ENCODE assay signal across 24 cellular contexts in genomic region chr15:45657769-45658545, GRCh38. TPM values are rescaled to one million over a fixed set of nuclear protein-coding genes. Genes with fewer than 3 reads are reported as not detected.
DNase-seq lines count a peak whose midpoint lies in the region; ATAC-seq lines count a peak whose summit lies in the region.
"Had no signal": no experiment of that assay in that cellular context is flagged by ENCODE, and none has a peak within 500 bp of the region (broad histone marks: within the 10 kb centered on the region; RNA-seq: fewer than 3 reads in every experiment).

No MANE protein-coding gene starts in this region.

- H3K27me3 ChIP-seq in rectal smooth muscle tissue (ENCODE audit: control insufficient read depth, insufficient read depth, low read length) = no peaks in the 10 kb centered on the region
- H3K27me3 ChIP-seq: neutrophil, tibial artery had no signal

- H3K9me3 ChIP-seq in T-helper 17 cell (ENCODE audit: control insufficient read depth, low read length, poor library complexity, severe bottlenecking) = no peaks in the 10 kb centered on the region
- H3K9me3 ChIP-seq: neutrophil, tibial artery had no signal

- H3K9ac ChIP-seq in rectal smooth muscle tissue (ENCODE audit: low read length) = no peak overlapping the region

- peaks cover 10% of the 10 kb centered on the region for H3K36me3 ChIP-seq in rectal smooth muscle tissue (ENCODE audit: control insufficient read depth, insufficient read depth, low read length)

- no peak overlapping the region for H3K4me3 Mint-ChIP-seq in activated CD4-positive, alpha-beta T cell treated with anti-CD3 and anti-CD28 coated beads for 36 hours
- H3K4me3 Mint-ChIP-seq in T-helper 17 cell (no peak overlapping the region), immature natural killer cell (no peak overlapping the region)
- H3K4me3 Mint-ChIP-seq in activated CD8-positive, alpha-beta T cell treated with anti-CD3 and anti-CD28 coated beads, Interleukin-2, amount 10 ng/mL, durations not matched to agents 7 days and 5 days = no peak overlapping the region
- H3K4me3 Mint-ChIP-seq: HFFc6; mesothelial cell of epicardium; stimulated activated naive CD8-positive, alpha-beta T cell treated with anti-CD3 and anti-CD28 coated beads, Interleukin-15, amount 100 ng/mL, for 72 hours had no signal

- H3K36me3 Mint-ChIP-seq in activated CD4-positive, alpha-beta T cell treated with anti-CD3 and anti-CD28 coated beads for 36 hours (ENCODE audit: low read depth) = peaks cover 27% of the 10 kb centered on the region
- H3K36me3 Mint-ChIP-seq in T-helper 17 cell (ENCODE audit: low read depth) = peaks cover 5% of the 10 kb centered on the region
- H3K36me3 Mint-ChIP-seq in immature natural killer cell = peaks cover 5 to 11% (median 10%) of the 10 kb centered on the region in 3 donors
- H3K36me3 Mint-ChIP-seq in activated CD8-positive, alpha-beta T cell treated with anti-CD3 and anti-CD28 coated beads, Interleukin-2, amount 10 ng/mL, durations not matched to agents 7 days and 5 days (ENCODE audit: low read depth) = peaks cover 23% of the 10 kb centered on the region
- H3K36me3 Mint-ChIP-seq: mesothelial cell of epicardium had no signal

- POLR2A ChIA-PET in activated CD4-positive, alpha-beta T cell treated with anti-CD3 and anti-CD28 coated beads for 36 hours (lab: Charles Lee) = interaction anchor here (0.6 kb wide), 1 partner anchor 28 kb away, joined by 3 read pairs; no protein-coding TSS in a partner anchor
- POLR2A ChIA-PET in activated CD8-positive, alpha-beta T cell treated with anti-CD3 and anti-CD28 coated beads, Interleukin-2, amount 10 ng/mL, durations not matched to agents 7 days and 5 days (lab: Charles Lee) = no interaction called here

- H3K9me3 Mint-ChIP-seq in activated CD4-positive, alpha-beta T cell treated with anti-CD3 and anti-CD28 coated beads for 36 hours (ENCODE audit: low read depth) = peaks cover 2% of the 10 kb centered on the region
- H3K9me3 Mint-ChIP-seq in immature natural killer cell = no peaks in the 10 kb centered on the region
- H3K9me3 Mint-ChIP-seq in activated CD8-positive, alpha-beta T cell treated with anti-CD3 and anti-CD28 coated beads, Interleukin-2, amount 10 ng/mL, durations not matched to agents 7 days and 5 days (ENCODE audit: insufficient read depth) = no peaks in the 10 kb centered on the region
- H3K9me3 Mint-ChIP-seq: HFFc6; mesothelial cell of epicardium; stimulated activated naive CD8-positive, alpha-beta T cell treated with anti-CD3 and anti-CD28 coated beads, Interleukin-15, amount 100 ng/mL, for 72 hours had no signal

- H3K27me3 Mint-ChIP-seq in activated CD4-positive, alpha-beta T cell treated with anti-CD3 and anti-CD28 coated beads for 36 hours = no peaks in the 10 kb centered on the region
- no peaks in the 10 kb centered on the region for H3K27me3 Mint-ChIP-seq in T-helper 17 cell
- peaks cover 0 to 2% (median 0%) of the 10 kb centered on the region in 3 donors for H3K27me3 Mint-ChIP-seq in immature natural killer cell (ENCODE audit: low read depth in 3 of 3)
- H3K27me3 Mint-ChIP-seq in activated CD8-positive, alpha-beta T cell treated with anti-CD3 and anti-CD28 coated beads, Interleukin-2, amount 10 ng/mL, durations not matched to agents 7 days and 5 days (ENCODE audit: low read depth) = no peaks in the 10 kb centered on the region
- H3K27me3 Mint-ChIP-seq: stimulated activated naive CD8-positive, alpha-beta T cell treated with anti-CD3 and anti-CD28 coated beads, Interleukin-15, amount 100 ng/mL, for 72 hours had no signal

- no peak for ATAC-seq in activated CD4-positive, alpha-beta T cell treated with anti-CD3 and anti-CD28 coated beads for 36 hours
- ATAC-seq in T-helper 17 cell (no peak), GM18498 (IDR thresholded peaks at IDR 0.05; ENCODE audit: unreplicated experiment) (no peak), HG03095 (IDR thresholded peaks at IDR 0.05; ENCODE audit: unreplicated experiment) (no peak)
- no peak for ATAC-seq in activated CD8-positive, alpha-beta T cell treated with anti-CD3 and anti-CD28 coated beads, Interleukin-2, amount 10 ng/mL, durations not matched to agents 7 days and 5 days
- ATAC-seq: left cardiac atrium; SK-N-SH treated with all-trans-retinoic acid at 6 μM for 48 hours; stimulated activated naive CD8-positive, alpha-beta T cell treated with anti-CD3 and anti-CD28 coated beads, Interleukin-15, amount 100 ng/mL, for 72 hours had no signal

- peak overlapping the region; percentile 34 for H3K27ac ChIP-seq in rectal smooth muscle tissue (ENCODE audit: low read depth, low read length)
- H3K27ac ChIP-seq: tibial artery had no signal

- peak overlapping the region; percentile 28 for H3K4me3 ChIP-seq in rectal smooth muscle tissue (ENCODE audit: low read length)
- H3K4me3 ChIP-seq: tibial artery had no signal

- no peak for DNase-seq in activated CD4-positive, alpha-beta T cell treated with anti-CD3 and anti-CD28 coated beads for 36 hours
- no peak for DNase-seq in activated CD4-positive, alpha-beta T cell treated with anti-CD3 and anti-CD28 coated beads, Interleukin-2, amount 50 U/mL, for 4 hours
- DNase-seq in T-helper 17 cell (no peak), immature natural killer cell (no peak)
- DNase-seq in activated CD8-positive, alpha-beta T cell treated with anti-CD3 and anti-CD28 coated beads, Interleukin-2, amount 10 ng/mL, durations not matched to agents 7 days and 5 days = no peak
- DNase-seq: activated CD4-positive, CD25-positive, alpha-beta regulatory T cell treated with anti-CD3 and anti-CD28 coated beads, Interleukin-2, amount 50 U/mL, for 72 hours; activated gamma-delta T cell; AML-193; COR-L47; DND-41; glutamatergic neuron; HFFc6; left cardiac atrium; NCI-H1694 treated with DMSO at 0.1 percent for 48 hours; NCI-H748 treated with DMSO at 0.1 percent for 48 hours; stimulated activated CD4-positive, alpha-beta T cell treated with anti-CD3 and anti-CD28 coated beads, Interleukin-4, amount 100 ng/mL, for 1 hour; stimulated activated naive CD8-positive, alpha-beta T cell treated with anti-CD3 and anti-CD28 coated beads, Interleukin-15, amount 100 ng/mL, for 72 hours; tibial artery had no signal

- H3K27ac Mint-ChIP-seq in activated CD4-positive, alpha-beta T cell treated with anti-CD3 and anti-CD28 coated beads for 36 hours = peak overlapping the region; percentile 6
- H3K27ac Mint-ChIP-seq in T-helper 17 cell = peak overlapping the region; percentile 75
- peak overlapping the region in 4 of 6 donors; percentile 14 to 48 (median 33) for H3K27ac Mint-ChIP-seq in immature natural killer cell
- H3K27ac Mint-ChIP-seq in activated CD8-positive, alpha-beta T cell treated with anti-CD3 and anti-CD28 coated beads, Interleukin-2, amount 10 ng/mL, durations not matched to agents 7 days and 5 days = no peak overlapping the region
- H3K27ac Mint-ChIP-seq: HFFc6, mesothelial cell of epicardium had no signal

- intact Hi-C loops in activated CD4-positive, alpha-beta T cell treated with anti-CD3 and anti-CD28 coated beads for 36 hours (cut with DNase I, micrococcal nuclease) = no loop called here

- CTCF ChIA-PET in activated CD4-positive, alpha-beta T cell treated with anti-CD3 and anti-CD28 coated beads for 36 hours (lab: Charles Lee) = interaction anchor here (0.7 kb wide), 1 partner anchor 38 kb away, joined by 3 read pairs; no protein-coding TSS in a partner anchor
- CTCF ChIA-PET in activated CD8-positive, alpha-beta T cell treated with anti-CD3 and anti-CD28 coated beads, Interleukin-2, amount 10 ng/mL, durations not matched to agents 7 days and 5 days (lab: Charles Lee) = interaction anchor here (0.8 kb wide), 1 partner anchor 17 kb away, joined by 4 read pairs; no protein-coding TSS in a partner anchor

- H3K4me1 Mint-ChIP-seq in activated CD4-positive, alpha-beta T cell treated with anti-CD3 and anti-CD28 coated beads for 36 hours = peaks cover 35% of the 10 kb centered on the region
- H3K4me1 Mint-ChIP-seq in T-helper 17 cell (peaks cover 42% of the 10 kb centered on the region), immature natural killer cell (peaks cover 29 to 56% of the 10 kb centered on the region in 2 donors)
- H3K4me1 Mint-ChIP-seq in activated CD8-positive, alpha-beta T cell treated with anti-CD3 and anti-CD28 coated beads, Interleukin-2, amount 10 ng/mL, durations not matched to agents 7 days and 5 days (ENCODE audit: low read depth) = peaks cover 12% of the 10 kb centered on the region

- H3K4me1 ChIP-seq in rectal smooth muscle tissue (ENCODE audit: control insufficient read depth, insufficient read depth, low read length) = peaks cover 21% of the 10 kb centered on the region

RNA-seq across cellular contexts. Expression of gene SQOR, which starts 23.1 kb away (rescaled TPM):
- 100 to 1,000 TPM; 105 to 108 TPM for total RNA-seq in activated CD4-positive, alpha-beta T cell treated with anti-CD3 and anti-CD28 coated beads for 36 hours
- 10 to 100 TPM; 36.5 to 39.0 TPM for total RNA-seq in T-helper 17 cell
- 100 to 1,000 TPM in 1 of 3 donors, 10 to 100 TPM in 2; 73.6 to 114 (median 82.1) TPM for polyA plus RNA-seq in immature natural killer cell
- 10 to 100 TPM; 75.8 to 79.6 TPM for total RNA-seq in activated CD8-positive, alpha-beta T cell treated with anti-CD3 and anti-CD28 coated beads, Interleukin-2, amount 10 ng/mL, durations not matched to agents 7 days and 5 days
